ENCODE assay signal across 9 cellular contexts in the genomic region with DNA sequence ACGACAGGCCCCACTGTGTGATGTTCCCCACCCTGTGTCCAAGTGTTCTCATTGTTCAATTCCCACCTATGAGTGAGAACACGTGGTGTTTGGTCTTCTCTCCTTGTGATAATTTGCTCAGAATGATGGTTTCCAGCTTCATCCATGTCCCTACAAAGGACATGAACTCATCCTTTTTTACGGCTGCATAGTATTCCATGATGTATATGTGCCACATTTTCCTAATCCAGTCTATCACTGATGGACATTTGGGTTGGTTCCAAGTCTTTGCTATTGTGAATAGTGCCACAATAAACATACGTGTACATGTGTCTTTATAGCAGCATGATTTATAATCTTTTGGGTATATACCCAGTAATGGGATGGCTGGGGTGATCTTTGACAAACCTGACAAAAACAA. TPM values are rescaled to one million over a fixed set of nuclear protein-coding genes. Genes with fewer than 3 reads are reported as not detected.
"Had no signal": no experiment of that assay in that cellular context is flagged by ENCODE, and none has a peak within 500 bp of the region (broad histone marks: within the 10 kb centered on the region; RNA-seq: fewer than 3 reads in every experiment).

No MANE protein-coding gene starts in this region.

RNA-seq across cellular contexts. Expression of a gene that starts 20.0 kb away (rescaled TPM):
- total RNA-seq: activated naive CD4-positive, alpha-beta T cell treated with anti-CD3 and anti-CD28 coated beads for 36 hours; activated naive CD4-positive, alpha-beta T cell treated with anti-CD3 and anti-CD28 coated beads, Interleukin-2, amount 50 U/mL, for 72 hours; activated naive CD8-positive, alpha-beta T cell treated with anti-CD3 and anti-CD28 coated beads for 36 hours; activated naive CD8-positive, alpha-beta T cell treated with anti-CD3 and anti-CD28 coated beads, Interleukin-2, amount 10 ng/mL, durations not matched to agents 7 days and 5 days; activated T-cell treated with anti-CD3 and anti-CD28 coated beads, Interleukin-2, amount 50 U/mL, for 4 hours; activated T-cell treated with anti-CD3 and anti-CD28 coated beads, Interleukin-2, amount 50 U/mL, for 72 hours; activated T-helper 1 cell treated with anti-CD3 and anti-CD28 coated beads, Interleukin-12 subunit alpha, Interleukin-12 subunit beta, Interleukin-2, Interleukin-4 antibody, amounts not matched to agents 30 ng/mL and 10 ng/mL and 1 ng/mL, durations not matched to agents 14 hours and 24 hours and 36 hours; activated T-helper 17 cell treated with anti-CD3 and anti-CD28 coated beads, Interleukin-2, amount 50 U/mL, for 72 hours; activated T-helper 2 cell treated with anti-CD3 and anti-CD28 coated beads, Interferon-gamma antibody, Interleukin-2, Interleukin-4, amounts not matched to agents 10 μg/mL and 5 μg/mL and 100 μg/mL, durations not matched to agents 14 hours and 24 hours and 36 hours had no signal
